ENCODE assay signal across 9 cellular contexts in the genomic region with DNA sequence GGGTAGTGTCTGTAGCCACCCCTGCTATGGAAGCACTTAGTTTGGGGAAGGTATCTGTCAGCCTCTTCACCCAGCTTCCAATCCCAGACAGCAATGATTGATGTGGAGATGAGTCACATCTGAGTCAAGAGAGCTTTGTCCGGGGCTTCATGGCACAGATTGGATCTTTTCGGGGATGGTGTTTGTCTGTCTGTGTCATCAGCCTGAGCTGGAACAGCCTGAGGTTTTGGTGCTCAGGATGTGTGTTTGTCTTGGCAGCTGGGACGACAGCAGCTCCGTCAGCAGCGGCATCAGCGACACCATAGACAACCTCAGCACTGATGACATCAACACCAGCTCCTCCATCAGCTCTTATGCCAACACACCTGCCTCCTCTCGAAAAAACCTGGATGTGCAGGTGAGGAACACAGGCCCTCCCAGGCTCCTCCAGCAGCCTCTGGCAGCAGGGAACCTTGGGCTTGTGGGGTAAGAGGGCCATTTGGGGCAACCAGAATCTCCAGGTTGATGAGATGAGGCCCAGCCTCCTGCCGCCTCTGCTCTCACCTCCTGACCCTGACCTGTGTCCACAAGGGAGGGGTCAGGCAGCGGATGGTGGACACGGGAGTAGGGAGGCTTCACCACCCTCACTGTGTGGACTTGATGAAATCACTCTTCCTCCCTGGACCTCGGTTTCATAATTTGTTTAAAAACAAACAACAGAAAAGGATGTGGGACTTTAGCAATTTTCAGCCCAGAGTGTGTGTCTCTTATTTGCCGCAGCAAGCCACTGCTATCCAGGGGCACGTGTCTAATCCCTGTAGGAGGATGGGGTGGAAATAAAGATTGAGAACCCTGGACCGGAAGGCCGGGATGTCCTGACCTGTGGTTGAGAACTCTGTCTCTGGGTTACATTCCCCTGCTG.
DNase-seq lines count a peak whose midpoint lies in the region; ATAC-seq and TF ChIP-seq lines count a peak whose summit lies in the region.
"Had no signal": no experiment of that assay in that cellular context is flagged by ENCODE, and none has a peak within 500 bp of the region (broad histone marks: within the 10 kb centered on the region; RNA-seq: fewer than 3 reads in every experiment).

No MANE protein-coding gene starts in this region.

- no peak for DNase-seq in Caco-2
- DNase-seq in NCI-H1105 (lab: John Stamatoyannopoulos, UW): peak; percentile 17
- peak; percentile 69 for DNase-seq in adipocyte (ENCODE audit: low read depth)
- DNase-seq in kidney glomerular epithelial cell (lab: John Stamatoyannopoulos, UW): peak; percentile 86
- DNase-seq in NCI-H128 (lab: John Stamatoyannopoulos, UW; ENCODE audit: unreplicated experiment): no peak
- no peak for DNase-seq in midbrain (lab: John Stamatoyannopoulos, UW)
- DNase-seq: heart right ventricle had no signal

- H3K4me3 ChIP-seq in Caco-2 (ENCODE audit: low read depth, low read length): no peak overlapping the region
- no peak overlapping the region for H3K4me3 ChIP-seq in adipocyte (ENCODE audit: low read length)
- H3K4me3 ChIP-seq: heart right ventricle had no signal

- peak overlapping the region; percentile 91 for H3K27ac Mint-ChIP-seq in Caco-2 (ENCODE audit: unreplicated experiment)

- H3K4me3 Mint-ChIP-seq in Caco-2 (ENCODE audit: unreplicated experiment): no peak overlapping the region

- H3K27me3 ChIP-seq in Caco-2 (replicated peaks; ENCODE audit: control insufficient read depth, insufficient read depth, low read length) (no peaks in the 10 kb centered on the region), adipocyte (replicated peaks; ENCODE audit: control insufficient read depth, insufficient read depth, low read length) (no peaks in the 10 kb centered on the region)
- H3K27me3 ChIP-seq: heart right ventricle had no signal

- TF ChIP-seq CTCF in Caco-2 (IDR thresholded peaks at IDR 0.05; ENCODE audit: insufficient read depth in 1 of 2, low read depth in 1 of 2, low read length in 1 of 2, severe bottlenecking in 1 of 2, unreplicated experiment in 1 of 2): no peak

- ATAC-seq in GM21737 (IDR thresholded peaks at IDR 0.05; ENCODE audit: unreplicated experiment): no peak
- no peak for ATAC-seq in HG03469 (IDR thresholded peaks at IDR 0.05; ENCODE audit: unreplicated experiment)

- peaks cover 70% of the 10 kb centered on the region for H3K4me1 Mint-ChIP-seq in Caco-2 (ENCODE audit: low read depth, unreplicated experiment)

- H3K9ac ChIP-seq in adipocyte (ENCODE audit: low read length): no peak overlapping the region

- H3K36me3 ChIP-seq in Caco-2 (ENCODE audit: control insufficient read depth, insufficient read depth, low read length) (no peaks in the 10 kb centered on the region), adipocyte (ENCODE audit: control insufficient read depth, insufficient read depth, low read length, severe bottlenecking) (peaks cover 51% of the 10 kb centered on the region)

- intact Hi-C loops in Caco-2 (cut with micrococcal nuclease; ENCODE audit: unreplicated experiment): loop anchor here (2.0 kb wide), 1 partner anchor 131 kb away; no protein-coding TSS in a partner anchor

- H3K36me3 Mint-ChIP-seq in Caco-2 (ENCODE audit: insufficient read depth, unreplicated experiment): peaks cover 58% of the 10 kb centered on the region

- POLR2A ChIA-PET in Caco-2 (lab: Charles Lee): no interaction called here

- H3K27me3 Mint-ChIP-seq in Caco-2 (ENCODE audit: insufficient read depth, unreplicated experiment): no peaks in the 10 kb centered on the region

- H3K9me3 Mint-ChIP-seq in Caco-2 (ENCODE audit: unreplicated experiment): no peaks in the 10 kb centered on the region

- BruUV-seq in Caco-2 (replicated peaks; lab: Mats Ljungman, UMichigan): no TSS peak

- CTCF ChIA-PET in Caco-2 (lab: Charles Lee): interaction anchor here (0.9 kb wide), 2 partner anchors 14 to 82 kb away, joined by 3 read pairs; no protein-coding TSS in a partner anchor

- no peaks in the 10 kb centered on the region for H3K9me3 ChIP-seq in Caco-2
- no peaks in the 10 kb centered on the region for H3K9me3 ChIP-seq in adipocyte (ENCODE audit: control insufficient read depth, low read length)
- H3K9me3 ChIP-seq: heart right ventricle had no signal

- peaks cover 85% of the 10 kb centered on the region for H3K4me1 ChIP-seq in Caco-2
- H3K4me1 ChIP-seq in adipocyte (ENCODE audit: control insufficient read depth, insufficient read depth, low read length): peaks cover 42% of the 10 kb centered on the region

Comparison
In these comparisons a context has a peak if more than half of its experiments do, and no peak if none do; other contexts are left out.
1. DNase-seq: peak in NCI-H1105 (single experiment), adipocyte (single experiment) and kidney glomerular epithelial cell (single experiment); none in Caco-2 (0 of 2), NCI-H128 (single experiment) and midbrain (single experiment).